In the genomic region with DNA sequence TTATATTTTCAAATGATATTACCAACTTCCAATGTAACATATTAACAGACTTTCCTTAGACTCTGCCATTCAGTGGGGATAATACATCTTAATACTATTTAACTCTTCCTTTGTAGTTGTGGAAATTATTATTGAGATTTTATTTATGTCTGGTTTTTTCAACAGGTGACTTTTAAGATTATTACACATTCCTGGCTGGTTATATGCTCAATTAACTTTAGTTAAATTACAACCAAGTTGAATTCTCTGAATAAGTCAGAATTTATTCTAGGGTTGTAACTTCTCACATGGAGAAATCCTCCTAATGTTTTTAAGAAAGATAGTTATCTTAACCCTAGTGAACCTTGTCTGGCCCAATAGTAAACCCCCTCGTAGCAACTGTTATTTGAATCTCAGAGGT, we compare ENCODE assay signal across 32 cellular contexts.
"Had no signal": no experiment of that assay in that cellular context is flagged by ENCODE, and none has a peak within 500 bp of the region (broad histone marks: within the 10 kb centered on the region; RNA-seq: fewer than 3 reads in every experiment).

No MANE protein-coding gene starts in this region.

- H3K4me1 Mint-ChIP-seq: activated B cell treated with CpG ODN at 0.5 μM for 24 hours; activated CD4-positive, alpha-beta memory T cell treated with anti-CD3 and anti-CD28 coated beads, Interleukin-2, amount 10 ng/mL, durations not matched to agents 7 days and 5 days; activated CD8-positive, alpha-beta memory T cell treated with anti-CD3 and anti-CD28 coated beads, Interleukin-2, amount 10 ng/mL, durations not matched to agents 7 days and 5 days; activated naive CD4-positive, alpha-beta T cell treated with anti-CD3 and anti-CD28 coated beads, Interleukin-2, amount 10 ng/mL, durations not matched to agents 7 days and 5 days; activated naive CD8-positive, alpha-beta T cell treated with anti-CD3 and anti-CD28 coated beads, Interleukin-2, amount 50 U/mL, for 24 hours had no signal

- DNase-seq: activated B cell treated with CpG ODN at 0.5 μM for 24 hours; activated CD4-positive, alpha-beta memory T cell treated with anti-CD3 and anti-CD28 coated beads, Interleukin-2, amount 10 ng/mL, durations not matched to agents 7 days and 5 days; activated CD4-positive, alpha-beta T cell treated with anti-CD3 and anti-CD28 coated beads for 48 hours; activated CD4-positive, CD25-positive, alpha-beta regulatory T cell treated with anti-CD3 and anti-CD28 coated beads, Interleukin-2, amount 50 U/mL, for 72 hours; activated CD8-positive, alpha-beta memory T cell treated with anti-CD3 and anti-CD28 coated beads for 24 hours; activated CD8-positive, alpha-beta memory T cell treated with anti-CD3 and anti-CD28 coated beads, Interleukin-2, amount 10 ng/mL, durations not matched to agents 7 days and 5 days; activated CD8-positive, alpha-beta memory T cell treated with anti-CD3 and anti-CD28 coated beads, Interleukin-2, amount 50 U/mL, for 48 hours; activated effector memory CD4-positive, alpha-beta T cell treated with Interleukin-2 at 50 U/mL for 16 hours; activated naive CD4-positive, alpha-beta T cell treated with anti-CD3 and anti-CD28 coated beads, Interleukin-2, amount 10 ng/mL, durations not matched to agents 7 days and 5 days; activated naive CD8-positive, alpha-beta T cell treated with anti-CD3 and anti-CD28 coated beads, Interleukin-2, amount 50 U/mL, for 24 hours; activated T-cell treated with anti-CD3 and anti-CD28 coated beads, Interleukin-2, amount 50 U/mL, for 48 hours; anterior cingulate cortex; brain microvascular endothelial cell; central memory CD4-positive, alpha-beta T cell; Karpas-422; KBM-7; NCI-H1105; NCI-H1417 treated with DMSO at 0.1 percent for 48 hours; NCI-H1930; NCI-H2081 treated with DMSO at 0.1 percent for 48 hours; NCI-H226; NCI-H446 treated with DMSO at 0.1 percent for 48 hours; NCI-H524 treated with DMSO at 0.1 percent for 48 hours; RPMI8226; SHP77 treated with DMSO at 0.1 percent for 48 hours; T-helper 1 cell; T-helper 2 cell; T-helper 9 cell had no signal

- H3K36me3 Mint-ChIP-seq: activated CD8-positive, alpha-beta memory T cell treated with anti-CD3 and anti-CD28 coated beads, Interleukin-2, amount 10 ng/mL, durations not matched to agents 7 days and 5 days; activated naive CD4-positive, alpha-beta T cell treated with anti-CD3 and anti-CD28 coated beads, Interleukin-2, amount 10 ng/mL, durations not matched to agents 7 days and 5 days; activated naive CD8-positive, alpha-beta T cell had no signal

- H3K4me3 Mint-ChIP-seq: activated B cell treated with CpG ODN at 0.5 μM for 24 hours; activated CD4-positive, alpha-beta memory T cell treated with anti-CD3 and anti-CD28 coated beads, Interleukin-2, amount 10 ng/mL, durations not matched to agents 7 days and 5 days; activated CD8-positive, alpha-beta memory T cell treated with anti-CD3 and anti-CD28 coated beads, Interleukin-2, amount 10 ng/mL, durations not matched to agents 7 days and 5 days; activated naive CD4-positive, alpha-beta T cell treated with anti-CD3 and anti-CD28 coated beads, Interleukin-2, amount 10 ng/mL, durations not matched to agents 7 days and 5 days; activated naive CD8-positive, alpha-beta T cell; activated naive CD8-positive, alpha-beta T cell treated with anti-CD3 and anti-CD28 coated beads, Interleukin-2, amount 50 U/mL, for 24 hours had no signal

- H3K27ac ChIP-seq: brain microvascular endothelial cell, VCaP had no signal

- H3K27ac Mint-ChIP-seq: activated B cell treated with CpG ODN at 0.5 μM for 24 hours; activated CD4-positive, alpha-beta memory T cell treated with anti-CD3 and anti-CD28 coated beads, Interleukin-2, amount 10 ng/mL, durations not matched to agents 7 days and 5 days; activated CD8-positive, alpha-beta memory T cell treated with anti-CD3 and anti-CD28 coated beads, Interleukin-2, amount 10 ng/mL, durations not matched to agents 7 days and 5 days; activated naive CD4-positive, alpha-beta T cell treated with anti-CD3 and anti-CD28 coated beads, Interleukin-2, amount 10 ng/mL, durations not matched to agents 7 days and 5 days; activated naive CD8-positive, alpha-beta T cell; activated naive CD8-positive, alpha-beta T cell treated with anti-CD3 and anti-CD28 coated beads, Interleukin-2, amount 50 U/mL, for 24 hours had no signal

- ATAC-seq: activated CD8-positive, alpha-beta memory T cell treated with anti-CD3 and anti-CD28 coated beads, Interleukin-2, amount 10 ng/mL, durations not matched to agents 7 days and 5 days; activated naive CD8-positive, alpha-beta T cell treated with anti-CD3 and anti-CD28 coated beads, Interleukin-2, amount 50 U/mL, for 24 hours; Panc1; SK-N-SH treated with all-trans-retinoic acid at 6 μM for 48 hours had no signal

- H3K27me3 ChIP-seq: brain microvascular endothelial cell had no signal

- H3K27me3 Mint-ChIP-seq: activated B cell treated with CpG ODN at 0.5 μM for 24 hours; activated CD8-positive, alpha-beta memory T cell treated with anti-CD3 and anti-CD28 coated beads, Interleukin-2, amount 10 ng/mL, durations not matched to agents 7 days and 5 days; activated naive CD8-positive, alpha-beta T cell treated with anti-CD3 and anti-CD28 coated beads, Interleukin-2, amount 50 U/mL, for 24 hours had no signal
